Comparison of ENCODE assay signal across 18 cellular contexts in the genomic region with DNA sequence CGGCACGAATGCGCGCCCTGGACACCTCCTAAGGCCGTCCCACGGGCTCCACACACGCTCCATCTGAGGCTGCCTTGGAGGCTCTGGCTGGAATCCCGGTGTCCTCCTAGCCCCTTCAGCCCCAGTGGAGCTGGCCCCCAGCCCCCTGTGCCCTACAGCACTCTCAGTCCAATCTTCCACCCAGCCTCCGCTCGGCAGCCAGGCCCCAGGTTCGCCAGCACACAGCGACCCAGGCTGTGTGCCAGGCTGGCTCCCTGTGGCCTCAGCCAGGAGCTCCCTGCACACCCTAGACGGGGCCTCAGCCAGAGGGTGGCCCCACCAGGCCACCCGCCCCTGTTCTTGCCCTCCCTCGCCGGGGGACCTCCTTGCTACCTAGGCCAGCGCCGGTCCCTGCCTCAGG. TPM values are rescaled to one million over a fixed set of nuclear protein-coding genes. Genes with fewer than 3 reads are reported as not detected.
DNase-seq lines count a peak whose midpoint lies in the region; ATAC-seq, FAIRE-seq and TF ChIP-seq lines count a peak whose summit lies in the region.
"Had no signal": no experiment of that assay in that cellular context is flagged by ENCODE, and none has a peak within 500 bp of the region (broad histone marks: within the 10 kb centered on the region; RNA-seq: fewer than 3 reads in every experiment).

No MANE protein-coding gene starts in this region.

- peak overlapping the region; percentile 87 for H3K18ac ChIP-seq in neuronal stem cell (ENCODE audit: low read length)

- H3K9me1 ChIP-seq in K562 (ENCODE audit: control insufficient read depth, insufficient read depth, low read length), result no peaks in the 10 kb centered on the region

- no peak overlapping the region for H3K9ac ChIP-seq in K562 (ENCODE audit: insufficient read depth in 1 of 2, low read depth in 2 of 2, low read length in 2 of 2)
- H3K9ac ChIP-seq in neuronal stem cell (ENCODE audit: low read depth, low read length, poor library complexity), result peak overlapping the region; percentile 21
- no peak overlapping the region for H3K9ac ChIP-seq in smooth muscle cell (ENCODE audit: low read depth)

- H3K9me3 Mint-ChIP-seq in activated CD4-positive, alpha-beta T cell treated with anti-CD3 and anti-CD28 coated beads, Interleukin-2, amount 10 ng/mL, durations not matched to agents 7 days and 5 days, result no peaks in the 10 kb centered on the region

- no peaks in the 10 kb centered on the region for H3F3A ChIP-seq in smooth muscle cell (ENCODE audit: low read depth)

- H2BK120ac ChIP-seq in neuronal stem cell (ENCODE audit: low read depth, low read length), result no peak overlapping the region

- 74% methylated on average over 18 of the region's 18 CpGs for WGBS in K562 (ENCODE audit: insufficient coverage, low coverage, missing lambda C conversion rate)
- WGBS in heart right ventricle, 2 donors, result 54 to 83% methylated on average over 18 of the region's 18 CpGs
- no CpG with 5 or more reads among the region's 18 CpGs for WGBS in neuronal stem cell (ENCODE audit: extremely low coverage in 2 of 2, insufficient read length in 2 of 2, insufficient replicate concordance in 1 of 2), 2 donors
- 96% methylated on average over 18 of the region's 18 CpGs for WGBS in smooth muscle cell (ENCODE audit: low lambda C conversion rate)

- H4K8ac ChIP-seq in neuronal stem cell (ENCODE audit: low read depth, low read length), result no peak overlapping the region

- H3K79me2 ChIP-seq in K562 (ENCODE audit: control insufficient read depth, insufficient read depth, low read length) (no peaks in the 10 kb centered on the region), smooth muscle cell (ENCODE audit: low read depth) (no peaks in the 10 kb centered on the region)

- no peaks in the 10 kb centered on the region for H3K36me3 Mint-ChIP-seq in activated CD4-positive, alpha-beta T cell treated with anti-CD3 and anti-CD28 coated beads, Interleukin-2, amount 10 ng/mL, durations not matched to agents 7 days and 5 days (ENCODE audit: low read depth)

- H3K4ac ChIP-seq in neuronal stem cell (ENCODE audit: low read length), result no peak overlapping the region

- POLR2A ChIA-PET in K562 (lab: Yijun Ruan, JAX), result interaction anchor here (0.6 kb wide), 1 partner anchor 334 kb away, joined by 6 read pairs; no protein-coding TSS in a partner anchor
- POLR2A ChIA-PET in activated CD4-positive, alpha-beta T cell treated with anti-CD3 and anti-CD28 coated beads, Interleukin-2, amount 10 ng/mL, durations not matched to agents 7 days and 5 days (lab: Charles Lee), result no interaction called here

- TF ChIP-seq CTCF in K562 (IDR thresholded peaks at IDR 0.05 in 2 of 3, conservative IDR thresholded peaks at IDR 0.05 in 1 of 3; ENCODE audit: insufficient read depth in 2 of 3, low read depth in 1 of 3, low read length in 3 of 3), result no peak
- TF ChIP-seq CTCF in heart right ventricle (IDR thresholded peaks at IDR 0.05), result no peak
- no peak for TF ChIP-seq CTCF in tibial artery (IDR thresholded peaks at IDR 0.05)
- TF ChIP-seq CTCF in smooth muscle cell (IDR thresholded peaks at IDR 0.05; ENCODE audit: borderline replicate concordance, insufficient read depth, poor library complexity, severe bottlenecking), result no peak

- no peak overlapping the region for H3K27ac Mint-ChIP-seq in activated CD4-positive, alpha-beta T cell treated with anti-CD3 and anti-CD28 coated beads, Interleukin-2, amount 10 ng/mL, durations not matched to agents 7 days and 5 days

- CTCF ChIA-PET in K562 (lab: Yijun Ruan, JAX; ENCODE audit: low intra/inter-chr PET ratio), result no interaction called here
- CTCF ChIA-PET in activated CD4-positive, alpha-beta T cell treated with anti-CD3 and anti-CD28 coated beads, Interleukin-2, amount 10 ng/mL, durations not matched to agents 7 days and 5 days (lab: Charles Lee), result no interaction called here

- no peaks in the 10 kb centered on the region for H3K4me1 Mint-ChIP-seq in activated CD4-positive, alpha-beta T cell treated with anti-CD3 and anti-CD28 coated beads, Interleukin-2, amount 10 ng/mL, durations not matched to agents 7 days and 5 days

- H3K79me1 ChIP-seq in neuronal stem cell (ENCODE audit: low read depth, low read length), result peaks cover 4% of the 10 kb centered on the region

- no peak for TF ChIP-seq RAD21 in K562 (CRISPR knock-in tag; conservative IDR thresholded peaks at IDR 0.05 in 1 of 2, IDR thresholded peaks at IDR 0.05 in 1 of 2)

- 0 out of 2 replicates have a peak, but pooled peaks cover 11% of the 10 kb centered on the region for H4K20me1 ChIP-seq in K562 (replicated peaks; ENCODE audit: control insufficient read depth, insufficient read depth, low read length)
- no peaks in the 10 kb centered on the region for H4K20me1 ChIP-seq in smooth muscle cell (ENCODE audit: low read depth)

- H2AK5ac ChIP-seq in neuronal stem cell (ENCODE audit: low read depth, low read length), result peak overlapping the region; percentile 75

- H2BK15ac ChIP-seq in neuronal stem cell (ENCODE audit: low read length), result no peak overlapping the region

- in situ Hi-C loops in K562 (cut with MboI), result no loop called here

- H4K91ac ChIP-seq in neuronal stem cell (ENCODE audit: low read depth, low read length, poor library complexity), result peak overlapping the region; percentile 53

- peak; percentile 22; the same call in 2 of the 3 replicates for ATAC-seq in K562
- ATAC-seq in heart right ventricle, result peak in 6 of 8 donors; percentile 7 to 75 (median 40)
- ATAC-seq in GM21825 (IDR thresholded peaks at IDR 0.05; ENCODE audit: unreplicated experiment), result no peak

- no peak overlapping the region for H3K4me3 ChIP-seq in K562
- no peak overlapping the region for H3K4me3 ChIP-seq in heart right ventricle
- no peak overlapping the region for H3K4me3 ChIP-seq in neuronal stem cell (ENCODE audit: low read length in 2 of 2)
- H3K4me3 ChIP-seq in tibial artery, result no peak overlapping the region
- H3K4me3 ChIP-seq in smooth muscle cell, result no peak overlapping the region
- H3K4me3 ChIP-seq: Peyer's patch had no signal

- no peaks in the 10 kb centered on the region for H3K27me3 Mint-ChIP-seq in activated CD4-positive, alpha-beta T cell treated with anti-CD3 and anti-CD28 coated beads, Interleukin-2, amount 10 ng/mL, durations not matched to agents 7 days and 5 days

- peak overlapping the region; percentile 56 for H3K14ac ChIP-seq in neuronal stem cell (ENCODE audit: low read length)

- no peak for TF ChIP-seq EP300 in K562 (IDR thresholded peaks at IDR 0.05; ENCODE audit: low read length)

- H3K36me3 ChIP-seq in K562 (ENCODE audit: control insufficient read depth, insufficient read depth, low read length) (peaks cover 3% of the 10 kb centered on the region; the same call in 1 of the 3 replicates), heart right ventricle (peaks cover 0 to 66% (median 40%) of the 10 kb centered on the region in 9 donors), neuronal stem cell (replicated peaks in 1 of 2; ENCODE audit: control insufficient read depth in 2 of 2, insufficient read depth in 2 of 2, low read length in 2 of 2) (peaks cover 7 to 11% of the 10 kb centered on the region in 2 donors), tibial artery (peaks cover 46 to 98% (median 62%) of the 10 kb centered on the region in 3 donors), smooth muscle cell (ENCODE audit: low read depth) (no peaks in the 10 kb centered on the region)

- H3K4me3 Mint-ChIP-seq in activated CD4-positive, alpha-beta T cell treated with anti-CD3 and anti-CD28 coated beads, Interleukin-2, amount 10 ng/mL, durations not matched to agents 7 days and 5 days, result no peak overlapping the region

- peak overlapping the region; percentile 75 for H2BK5ac ChIP-seq in neuronal stem cell (ENCODE audit: low read length)

- peak overlapping the region; percentile 73 for H3K23ac ChIP-seq in neuronal stem cell (ENCODE audit: low read depth, low read length, poor library complexity)

- H2BK12ac ChIP-seq in neuronal stem cell (ENCODE audit: low read length), result no peak overlapping the region

- intact Hi-C loops in K562 (cut with micrococcal nuclease) (no loop called here), heart right ventricle (cut with DNase I) (no loop called here), tibial artery (cut with DNase I; ENCODE audit: low total_unique reads) (no loop called here)

- no peak for FAIRE-seq in K562 (lab: Jason Lieb, UNC)
- FAIRE-seq: D721Med, GM12892, GM18507 had no signal

- H3K4me2 ChIP-seq in K562 (ENCODE audit: insufficient read depth, low read length) (no peak overlapping the region), neuronal stem cell (ENCODE audit: insufficient read depth, low read length, poor library complexity, severe bottlenecking) (no peak overlapping the region), smooth muscle cell (no peak overlapping the region)

- no peaks in the 10 kb centered on the region for H3K9me3 ChIP-seq in K562 (replicated peaks; ENCODE audit: control insufficient read depth, insufficient read depth, low read depth, low read length)
- H3K9me3 ChIP-seq in heart right ventricle, result peaks cover 0 to 8% (median 0%) of the 10 kb centered on the region in 11 donors
- peaks cover 7 to 8% of the 10 kb centered on the region in 2 donors for H3K9me3 ChIP-seq in neuronal stem cell (replicated peaks in 1 of 2; ENCODE audit: control insufficient read depth in 2 of 2, insufficient read depth in 1 of 2, low read depth in 1 of 2, low read length in 2 of 2)
- no peaks in the 10 kb centered on the region for H3K9me3 ChIP-seq in tibial artery
- H3K9me3 ChIP-seq in smooth muscle cell (replicated peaks; ENCODE audit: low read depth), result no peaks in the 10 kb centered on the region
- H3K9me3 ChIP-seq: Peyer's patch had no signal

- DNase-seq in K562 (ENCODE audit: extremely low read depth in 1 of 4, low spot score in 3 of 4), result no peak
- DNase-seq in heart right ventricle, result no peak
- DNase-seq in neuronal stem cell (ENCODE audit: low spot score), result no peak
- DNase-seq in tibial artery, result peak in 1 of 2 donors; percentile 94
- DNase-seq in activated CD4-positive, alpha-beta T cell treated with anti-CD3 and anti-CD28 coated beads, Interleukin-2, amount 10 ng/mL, durations not matched to agents 7 days and 5 days, result no peak
- no peak for DNase-seq in smooth muscle cell (lab: John Stamatoyannopoulos, UW; ENCODE audit: unreplicated experiment)
- DNase-seq: DMS79, GOT3, KBM-7, NCI-H1105 treated with DMSO at 0.1 percent for 48 hours, NCI-H1694, NCI-H2081 treated with DMSO at 0.1 percent for 48 hours, Peyer's patch had no signal

- H3K27me3 ChIP-seq in K562 (ENCODE audit: control insufficient read depth in 2 of 2, insufficient read depth in 2 of 2, low read length in 2 of 2) (no peaks in the 10 kb centered on the region; a peak in 1 of 5 replicates), heart right ventricle (no peaks in the 10 kb centered on the region), neuronal stem cell (ENCODE audit: control insufficient read depth in 3 of 3, insufficient read depth in 3 of 3, low read depth in 1 of 3, low read length in 3 of 3) (no peaks in the 10 kb centered on the region), tibial artery (no peaks in the 10 kb centered on the region), smooth muscle cell (ENCODE audit: low read depth) (no peaks in the 10 kb centered on the region)
- H3K27me3 ChIP-seq: Peyer's patch had no signal

- no peak overlapping the region for H3K27ac ChIP-seq in K562 (ENCODE audit: extremely low read depth, low read depth, low read length)
- H3K27ac ChIP-seq in heart right ventricle, result no peak overlapping the region
- no peak overlapping the region for H3K27ac ChIP-seq in neuronal stem cell (replicated peaks; ENCODE audit: low read length)
- peak overlapping the region; percentile 74 to 78 for H3K27ac ChIP-seq in tibial artery
- H3K27ac ChIP-seq in smooth muscle cell (ENCODE audit: low read depth), result no peak overlapping the region
- H3K27ac ChIP-seq: C4-2B, Peyer's patch had no signal

- H3K4me1 ChIP-seq in K562 (replicated peaks in 1 of 2; ENCODE audit: control insufficient read depth in 2 of 2, insufficient read depth in 2 of 2, low read length in 2 of 2), result peaks cover 0 to 27% of the 10 kb centered on the region in 2 experiments; a peak in 2 of 5 replicates
- peaks cover 0 to 16% (median 0%) of the 10 kb centered on the region in 9 donors for H3K4me1 ChIP-seq in heart right ventricle
- H3K4me1 ChIP-seq in neuronal stem cell (ENCODE audit: control insufficient read depth in 2 of 2, insufficient read depth in 1 of 2, low read depth in 1 of 2, low read length in 2 of 2), result peaks cover 0 to 11% of the 10 kb centered on the region in 2 donors
- peaks cover 0 to 48% (median 17%) of the 10 kb centered on the region in 4 donors for H3K4me1 ChIP-seq in tibial artery
- no peaks in the 10 kb centered on the region for H3K4me1 ChIP-seq in smooth muscle cell (ENCODE audit: low read depth)
- H3K4me1 ChIP-seq: Peyer's patch had no signal

- no TSS peak for BruUV-seq in K562 (replicated peaks; lab: Mats Ljungman, UMichigan)

- H2AFZ ChIP-seq in K562 (ENCODE audit: low read depth, low read length) (no peak overlapping the region), neuronal stem cell (ENCODE audit: low read length) (no peak overlapping the region), smooth muscle cell (ENCODE audit: low read depth) (no peak overlapping the region)

- no peak for TF ChIP-seq POLR2A in K562 (conservative IDR thresholded peaks at IDR 0.05)

RNA-seq across cellular contexts. Expression of a gene that starts 18.6 kb away (rescaled TPM):
- total RNA-seq in K562 (2011; cell fraction: chromatin; rRNA removed; ENCODE audit: low replicate concordance), result 14.8 and 29.8 TPM in 2 replicates
- total RNA-seq in K562 (2011; cell fraction: nucleolus; rRNA removed), result 29.5 and 31.0 TPM in 2 replicates
- 17.6 and 19.9 TPM in 2 replicates for total RNA-seq in K562 (2011; cell fraction: nucleoplasm; rRNA removed)
- total RNA-seq in K562 (2014; rRNA removed) (18.9 and 19.1 TPM in 2 replicates), K562 (2014; rRNA removed; fragmentation: Illumina TruSeq; extraction: Trizol) (9.0 and 16.7 TPM in 2 replicates), K562 (2015; rRNA removed; fragmentation: Illumina TruSeq; extraction: Trizol) (18.9 and 19.2 TPM in 2 replicates), K562 (2021) (23.6 and 24.9 TPM in 2 replicates), heart right ventricle (10 to 100 TPM; 36.8 to 59.1 (median 45.2) TPM), smooth muscle cell (2.5 and 19.0 TPM in 2 replicates)
- polyA plus RNA-seq in K562 (2011; rRNA removed) (30.4 and 33.3 TPM in 2 replicates), K562 (2014; fragmentation: Illumina TruSeq; extraction: Trizol) (36.8 and 46.3 TPM in 2 replicates), K562 (2014; fragmentation: Nextera tagmentation; extraction: Ambion mirVana) (under 1 TPM; 0.17 to 0.41 TPM), K562 (2014; rRNA removed) (24.3 and 27.5 TPM in 2 replicates), heart right ventricle (10 to 100 TPM; 25.2 to 57.9 TPM), smooth muscle cell (24.0 and 35.7 TPM in 2 replicates)
- 32.0 and 48.0 TPM in 2 replicates for polyA plus RNA-seq in K562 (2011; cell fraction: cytosol; rRNA removed)
- 38.7 and 62.4 TPM in 2 replicates for polyA plus RNA-seq in K562 (2011; cell fraction: nucleus; rRNA removed)
- polyA plus RNA-seq in K562 (2012), result 19.2 and 26.7 TPM in 2 replicates
- polyA minus RNA-seq in K562 (2011; rRNA and poly(A)+ RNA removed), result 16.6 and 22.5 TPM in 2 replicates
- 10.3 and 13.7 TPM in 2 replicates for polyA minus RNA-seq in K562 (2011; cell fraction: cytosol; rRNA and poly(A)+ RNA removed)
- polyA minus RNA-seq in K562 (2011; cell fraction: nucleus; rRNA and poly(A)+ RNA removed), result 7.5 and 12.7 TPM in 2 replicates
- polyA plus RNA-seq in neuronal stem cell (2013, experiment 1 of 2), result 11.1 TPM
- 11.5 TPM for polyA plus RNA-seq in neuronal stem cell (2013, experiment 2 of 2)
- total RNA-seq in activated CD4-positive, alpha-beta T cell treated with anti-CD3 and anti-CD28 coated beads, Interleukin-2, amount 10 ng/mL, durations not matched to agents 7 days and 5 days, result 10 to 100 TPM; 45.1 to 45.4 TPM

Comparison
In these comparisons a context has a peak if more than half of its experiments do, and no peak if none do; other contexts are left out.
1. H3K27ac ChIP-seq: peak in tibial artery (2 of 2); none in K562 (single experiment), heart right ventricle (0 of 10), neuronal stem cell (single experiment) and smooth muscle cell (single experiment).